In genomic region chr3:147343926-147344325, GRCh38 we compare ENCODE assay signal across 27 cellular contexts.
"Had no signal": no experiment of that assay in that cellular context is flagged by ENCODE, and none has a peak within 500 bp of the region (broad histone marks: within the 10 kb centered on the region; RNA-seq: fewer than 3 reads in every experiment).

No MANE protein-coding gene starts in this region.

- H3K4me1 Mint-ChIP-seq: activated CD4-positive, alpha-beta T cell treated with anti-CD3 and anti-CD28 coated beads for 36 hours; activated CD4-positive, alpha-beta T cell treated with anti-CD3 and anti-CD28 coated beads, Interleukin-2, amount 10 ng/mL, durations not matched to agents 7 days and 5 days had no signal

- H3K4me3 Mint-ChIP-seq: activated CD4-positive, alpha-beta T cell treated with anti-CD3 and anti-CD28 coated beads for 36 hours; activated CD4-positive, alpha-beta T cell treated with anti-CD3 and anti-CD28 coated beads, Interleukin-2, amount 10 ng/mL, durations not matched to agents 7 days and 5 days; activated CD8-positive, alpha-beta T cell treated with anti-CD3 and anti-CD28 coated beads, Interleukin-2, amount 10 ng/mL, durations not matched to agents 7 days and 5 days; activated naive CD4-positive, alpha-beta T cell treated with anti-CD3 and anti-CD28 coated beads for 36 hours; activated T-cell treated with anti-CD3 and anti-CD28 coated beads, Interleukin-2, amount 50 U/mL, for 4 hours; activated T-helper 1 cell treated with anti-CD3 and anti-CD28 coated beads, Interleukin-12 subunit alpha, Interleukin-12 subunit beta, Interleukin-2, Interleukin-4 antibody, amounts not matched to agents 30 ng/mL and 10 ng/mL and 1 ng/mL, durations not matched to agents 14 hours and 24 hours and 36 hours had no signal

- H3K27me3 ChIP-seq: body of pancreas, SJCRH30 had no signal

- H3K4me3 ChIP-seq: adrenal gland, body of pancreas, breast epithelium, SJCRH30, SK-N-MC had no signal

- H3K36me3 ChIP-seq: adrenal gland, breast epithelium, SJCRH30 had no signal

- H3K4me1 ChIP-seq: adrenal gland, body of pancreas, breast epithelium, SJCRH30 had no signal

- H3K9me3 ChIP-seq: adrenal gland, body of pancreas, breast epithelium, SJCRH30 had no signal

- H3K27ac ChIP-seq: adrenal gland, body of pancreas, breast epithelium, SJCRH30, SK-N-MC had no signal

- H3K27me3 Mint-ChIP-seq: activated CD4-positive, alpha-beta T cell treated with anti-CD3 and anti-CD28 coated beads, Interleukin-2, amount 10 ng/mL, durations not matched to agents 7 days and 5 days had no signal

- H3K27ac Mint-ChIP-seq: activated CD4-positive, alpha-beta T cell treated with anti-CD3 and anti-CD28 coated beads for 36 hours; activated CD4-positive, alpha-beta T cell treated with anti-CD3 and anti-CD28 coated beads, Interleukin-2, amount 10 ng/mL, durations not matched to agents 7 days and 5 days; activated CD8-positive, alpha-beta T cell treated with anti-CD3 and anti-CD28 coated beads, Interleukin-2, amount 10 ng/mL, durations not matched to agents 7 days and 5 days; activated naive CD4-positive, alpha-beta T cell treated with anti-CD3 and anti-CD28 coated beads for 36 hours; activated naive CD4-positive, alpha-beta T cell treated with anti-CD3 and anti-CD28 coated beads, Interleukin-2, amount 50 U/mL, for 72 hours; activated T-helper 1 cell treated with anti-CD3 and anti-CD28 coated beads, Interleukin-12 subunit alpha, Interleukin-12 subunit beta, Interleukin-2, Interleukin-4 antibody, amounts not matched to agents 30 ng/mL and 10 ng/mL and 1 ng/mL, durations not matched to agents 14 hours and 24 hours and 36 hours had no signal

- ATAC-seq: activated CD4-positive, alpha-beta T cell treated with anti-CD3 and anti-CD28 coated beads for 36 hours; activated CD8-positive, alpha-beta T cell treated with anti-CD3 and anti-CD28 coated beads, Interleukin-2, amount 10 ng/mL, durations not matched to agents 7 days and 5 days; activated naive CD4-positive, alpha-beta T cell treated with anti-CD3 and anti-CD28 coated beads, Interleukin-2, amount 50 U/mL, for 72 hours; activated T-cell treated with anti-CD3 and anti-CD28 coated beads, Interleukin-2, amount 50 U/mL, for 4 hours; body of pancreas; Panc1 had no signal

- H3K9me3 Mint-ChIP-seq: activated CD4-positive, alpha-beta T cell treated with anti-CD3 and anti-CD28 coated beads, Interleukin-2, amount 10 ng/mL, durations not matched to agents 7 days and 5 days; activated T-cell treated with anti-CD3 and anti-CD28 coated beads, Interleukin-2, amount 50 U/mL, for 4 hours; activated T-helper 1 cell treated with anti-CD3 and anti-CD28 coated beads, Interleukin-12 subunit alpha, Interleukin-12 subunit beta, Interleukin-2, Interleukin-4 antibody, amounts not matched to agents 30 ng/mL and 10 ng/mL and 1 ng/mL, durations not matched to agents 14 hours and 24 hours and 36 hours had no signal

- DNase-seq: activated CD4-positive, alpha-beta T cell treated with anti-CD3 and anti-CD28 coated beads for 36 hours; activated CD4-positive, alpha-beta T cell treated with anti-CD3 and anti-CD28 coated beads, Interleukin-2, amount 10 ng/mL, durations not matched to agents 7 days and 5 days; activated CD4-positive, alpha-beta T cell treated with anti-CD3 and anti-CD28 coated beads, Interleukin-2, amount 50 U/mL, for 48 hours; activated CD8-positive, alpha-beta T cell treated with anti-CD3 and anti-CD28 coated beads, Interleukin-2, amount 10 ng/mL, durations not matched to agents 7 days and 5 days; activated gamma-delta T cell treated with Interleukin-2 at 50 U/mL for 16 hours; activated naive CD4-positive, alpha-beta T cell treated with anti-CD3 and anti-CD28 coated beads for 36 hours; activated T-cell treated with anti-CD3 and anti-CD28 coated beads, Interleukin-2, amount 50 U/mL, for 4 hours; adrenal gland; body of pancreas; cerebellar nuclear complex; Kasumi-1; KBM-7; NCI-H1105; NCI-H1417 treated with DMSO at 0.1 percent for 48 hours; NCI-H187 treated with DMSO at 0.1 percent for 48 hours; NCI-H2081; NCI-H345; NCI-H524 treated with DMSO at 0.1 percent for 48 hours; NK-92 treated with Interleukin-12 subunit alpha and Interleukin-12 subunit beta, amount 100 ng/mL, for 24 hours; OCI-M1; SHP77; SJCRH30 had no signal
